Comparison of ENCODE assay signal across 1 cellular context in the genomic region with DNA sequence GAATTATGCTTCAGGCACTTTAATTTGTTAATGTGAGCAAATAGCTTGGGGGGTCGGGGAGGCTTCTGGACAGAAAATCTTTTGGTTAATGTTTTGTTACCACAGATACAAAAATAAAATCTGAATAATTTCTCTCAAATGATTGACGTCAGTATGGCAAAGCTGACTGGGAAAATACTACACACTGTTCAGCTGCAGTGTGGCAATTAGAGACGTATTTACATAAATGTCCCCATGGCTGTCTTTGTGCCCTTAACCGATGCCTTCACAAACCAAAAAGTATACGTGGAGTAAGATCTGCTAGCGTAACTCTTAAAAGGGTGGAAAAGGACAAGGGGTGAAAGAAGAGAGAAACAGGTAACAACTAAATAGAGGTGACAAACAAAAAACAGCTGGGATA.
TF ChIP-seq lines count a peak whose summit lies in the region.

No MANE protein-coding gene starts in this region.

TF ChIP-seq in HepG2, 621 proteins besides CTCF, POLR2A, EP300 and RAD21 (continued from another document):
- TF ChIP-seq, protein P1, sequence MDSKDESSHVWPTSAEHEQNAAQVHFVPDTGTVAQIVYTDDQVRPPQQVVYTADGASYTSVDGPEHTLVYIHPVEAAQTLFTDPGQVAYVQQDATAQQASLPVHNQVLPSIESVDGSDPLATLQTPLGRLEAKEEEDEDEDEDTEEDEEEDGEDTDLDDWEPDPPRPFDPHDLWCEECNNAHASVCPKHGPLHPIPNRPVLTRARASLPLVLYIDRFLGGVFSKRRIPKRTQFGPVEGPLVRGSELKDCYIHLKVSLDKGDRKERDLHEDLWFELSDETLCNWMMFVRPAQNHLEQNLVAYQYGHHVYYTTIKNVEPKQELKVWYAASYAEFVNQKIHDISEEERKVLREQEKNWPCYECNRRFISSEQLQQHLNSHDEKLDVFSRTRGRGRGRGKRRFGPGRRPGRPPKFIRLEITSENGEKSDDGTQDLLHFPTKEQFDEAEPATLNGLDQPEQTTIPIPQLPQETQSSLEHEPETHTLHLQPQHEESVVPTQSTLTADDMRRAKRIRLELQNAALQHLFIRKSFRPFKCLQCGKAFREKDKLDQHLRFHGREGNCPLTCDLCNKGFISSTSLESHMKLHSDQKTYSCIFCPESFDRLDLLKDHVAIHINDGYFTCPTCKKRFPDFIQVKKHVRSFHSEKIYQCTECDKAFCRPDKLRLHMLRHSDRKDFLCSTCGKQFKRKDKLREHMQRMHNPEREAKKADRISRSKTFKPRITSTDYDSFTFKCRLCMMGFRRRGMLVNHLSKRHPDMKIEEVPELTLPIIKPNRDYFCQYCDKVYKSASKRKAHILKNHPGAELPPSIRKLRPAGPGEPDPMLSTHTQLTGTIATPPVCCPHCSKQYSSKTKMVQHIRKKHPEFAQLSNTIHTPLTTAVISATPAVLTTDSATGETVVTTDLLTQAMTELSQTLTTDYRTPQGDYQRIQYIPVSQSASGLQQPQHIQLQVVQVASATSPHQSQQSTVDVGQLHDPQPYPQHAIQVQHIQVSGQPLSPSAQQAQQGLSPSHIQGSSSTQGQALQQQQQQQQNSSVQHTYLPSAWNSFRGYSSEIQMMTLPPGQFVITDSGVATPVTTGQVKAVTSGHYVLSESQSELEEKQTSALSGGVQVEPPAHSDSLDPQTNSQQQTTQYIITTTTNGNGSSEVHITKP (CRISPR knock-in tag; IDR thresholded peaks at IDR 0.05; ENCODE audit: low read depth) = no peak
- TF ChIP-seq, protein P2, sequence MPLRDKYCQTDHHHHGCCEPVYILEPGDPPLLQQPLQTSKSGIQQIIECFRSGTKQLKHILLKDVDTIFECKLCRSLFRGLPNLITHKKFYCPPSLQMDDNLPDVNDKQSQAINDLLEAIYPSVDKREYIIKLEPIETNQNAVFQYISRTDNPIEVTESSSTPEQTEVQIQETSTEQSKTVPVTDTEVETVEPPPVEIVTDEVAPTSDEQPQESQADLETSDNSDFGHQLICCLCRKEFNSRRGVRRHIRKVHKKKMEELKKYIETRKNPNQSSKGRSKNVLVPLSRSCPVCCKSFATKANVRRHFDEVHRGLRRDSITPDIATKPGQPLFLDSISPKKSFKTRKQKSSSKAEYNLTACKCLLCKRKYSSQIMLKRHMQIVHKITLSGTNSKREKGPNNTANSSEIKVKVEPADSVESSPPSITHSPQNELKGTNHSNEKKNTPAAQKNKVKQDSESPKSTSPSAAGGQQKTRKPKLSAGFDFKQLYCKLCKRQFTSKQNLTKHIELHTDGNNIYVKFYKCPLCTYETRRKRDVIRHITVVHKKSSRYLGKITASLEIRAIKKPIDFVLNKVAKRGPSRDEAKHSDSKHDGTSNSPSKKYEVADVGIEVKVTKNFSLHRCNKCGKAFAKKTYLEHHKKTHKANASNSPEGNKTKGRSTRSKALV (CRISPR knock-in tag; IDR thresholded peaks at IDR 0.05) = no peak
- no peak for TF ChIP-seq ZFYVE20 (CRISPR knock-in tag; IDR thresholded peaks at IDR 0.05; ENCODE audit: borderline replicate concordance, low read depth)
